1 cellular context compared by ENCODE assay signal in the genomic region with DNA sequence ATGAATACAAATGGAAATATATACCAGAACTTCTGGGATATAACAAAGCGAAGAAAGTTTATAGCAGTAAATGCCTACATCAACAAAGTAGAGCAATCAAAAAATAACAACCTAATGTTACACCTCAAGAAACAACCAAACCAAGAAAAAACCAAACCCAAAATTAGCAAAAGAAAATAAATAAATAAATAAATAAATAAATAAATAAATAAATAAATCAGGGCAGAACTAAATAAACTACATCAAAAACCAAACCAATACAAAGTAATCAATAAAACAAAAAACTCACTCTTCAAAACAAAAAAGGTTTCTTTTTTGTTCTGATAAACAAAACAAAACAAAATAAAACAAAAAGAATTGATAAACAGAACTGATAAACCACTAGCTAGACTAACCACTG.
TF ChIP-seq lines count a peak whose summit lies in the region.

No MANE protein-coding gene starts in this region.

TF ChIP-seq in HEK293, 187 proteins besides CTCF, POLR2A, EP300 and RAD21 (continued from another document and continues in another):
- TF ChIP-seq ZNF341 (tag by site-specific recombination; IDR thresholded peaks at IDR 0.05; ENCODE audit: low read depth) (peak; percentile 61), ZNF610 (tag by site-specific recombination; IDR thresholded peaks at IDR 0.05; ENCODE audit: borderline replicate concordance) (0 out of 2 replicates have a peak, but pooled peaks have one; percentile 33), ZNF623 (tag by site-specific recombination; IDR thresholded peaks at IDR 0.05) (peak; percentile 89), ZNF37A (tag by site-specific recombination; IDR thresholded peaks at IDR 0.05) (no peak), ZFP37 (tag by site-specific recombination; IDR thresholded peaks at IDR 0.05) (peak; percentile 92), ZNF223 (tag by site-specific recombination; IDR thresholded peaks at IDR 0.05) (peak; percentile 75; the same call in 1 of the 2 replicates), ZSCAN23 (tag by site-specific recombination; IDR thresholded peaks at IDR 0.05) (no peak), ZBTB21 (tag by site-specific recombination; IDR thresholded peaks at IDR 0.05) (peak; percentile 59; the same call in 1 of the 2 replicates), ZNF544 (tag by site-specific recombination; IDR thresholded peaks at IDR 0.05) (no peak), ZNF354C (tag by site-specific recombination; IDR thresholded peaks at IDR 0.05; ENCODE audit: borderline replicate concordance, low read depth) (peak; percentile 99), ZNF560 (tag by site-specific recombination; IDR thresholded peaks at IDR 0.05; ENCODE audit: borderline replicate concordance) (peak; percentile 97), YY2 (tag by site-specific recombination; IDR thresholded peaks at IDR 0.05) (no peak), ZBTB1 (tag by site-specific recombination; IDR thresholded peaks at IDR 0.05) (peak; percentile 86; the same call in 1 of the 2 replicates), ZNF266 (tag by site-specific recombination; IDR thresholded peaks at IDR 0.05; ENCODE audit: low read depth) (peak; percentile 98), ZNF19 (tag by site-specific recombination; IDR thresholded peaks at IDR 0.05; ENCODE audit: low read depth) (peak; percentile 90; the same call in 1 of the 2 replicates), ZNF16 (tag by site-specific recombination; IDR thresholded peaks at IDR 0.05; ENCODE audit: low read depth) (peak; percentile 18; the same call in 1 of the 2 replicates), ZNF561 (tag by site-specific recombination; IDR thresholded peaks at IDR 0.05; ENCODE audit: borderline replicate concordance) (no peak), SP3 (tag by site-specific recombination; IDR thresholded peaks at IDR 0.05) (peak; percentile 37; the same call in 1 of the 2 replicates), ZNF155 (tag by site-specific recombination; IDR thresholded peaks at IDR 0.05) (no peak), BCL11A (tag by site-specific recombination; IDR thresholded peaks at IDR 0.05; ENCODE audit: low read depth) (0 out of 2 replicates have a peak, but pooled peaks have one; percentile 55), ZNF791 (tag by site-specific recombination; IDR thresholded peaks at IDR 0.05) (peak; percentile 90; the same call in 1 of the 2 replicates), ZNF670 (tag by site-specific recombination; IDR thresholded peaks at IDR 0.05; ENCODE audit: low read depth) (0 out of 2 replicates have a peak, but pooled peaks have one; percentile 79), OSR2 (tag by site-specific recombination; IDR thresholded peaks at IDR 0.05) (no peak; the same call in 1 of the 2 replicates), ZNF558 (tag by site-specific recombination; IDR thresholded peaks at IDR 0.05) (peak; percentile 86), ZNF302 (tag by site-specific recombination; IDR thresholded peaks at IDR 0.05; ENCODE audit: low read depth) (0 out of 2 replicates have a peak, but pooled peaks have one; percentile 73), ZNF707 (tag by site-specific recombination; IDR thresholded peaks at IDR 0.05) (no peak), ZNF510 (tag by site-specific recombination; IDR thresholded peaks at IDR 0.05; ENCODE audit: insufficient replicate concordance) (peak; percentile 97), ZNF501 (tag by site-specific recombination; IDR thresholded peaks at IDR 0.05) (peak; percentile 96), ZNF391 (tag by site-specific recombination; IDR thresholded peaks at IDR 0.05; ENCODE audit: borderline replicate concordance, low read depth) (no peak), ZNF654 (tag by site-specific recombination; IDR thresholded peaks at IDR 0.05; ENCODE audit: low read depth) (peak; percentile 68), GLI2 (tag by site-specific recombination; IDR thresholded peaks at IDR 0.05; ENCODE audit: borderline replicate concordance, low read depth) (peak; percentile 84; the same call in 1 of the 2 replicates), ZNF404 (tag by site-specific recombination; IDR thresholded peaks at IDR 0.05) (peak; percentile 97)
- TF ChIP-seq, protein P1, sequence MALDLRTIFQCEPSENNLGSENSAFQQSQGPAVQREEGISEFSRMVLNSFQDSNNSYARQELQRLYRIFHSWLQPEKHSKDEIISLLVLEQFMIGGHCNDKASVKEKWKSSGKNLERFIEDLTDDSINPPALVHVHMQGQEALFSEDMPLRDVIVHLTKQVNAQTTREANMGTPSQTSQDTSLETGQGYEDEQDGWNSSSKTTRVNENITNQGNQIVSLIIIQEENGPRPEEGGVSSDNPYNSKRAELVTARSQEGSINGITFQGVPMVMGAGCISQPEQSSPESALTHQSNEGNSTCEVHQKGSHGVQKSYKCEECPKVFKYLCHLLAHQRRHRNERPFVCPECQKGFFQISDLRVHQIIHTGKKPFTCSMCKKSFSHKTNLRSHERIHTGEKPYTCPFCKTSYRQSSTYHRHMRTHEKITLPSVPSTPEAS (tag by site-specific recombination; IDR thresholded peaks at IDR 0.05), result no peak
- TF ChIP-seq, protein P2, sequence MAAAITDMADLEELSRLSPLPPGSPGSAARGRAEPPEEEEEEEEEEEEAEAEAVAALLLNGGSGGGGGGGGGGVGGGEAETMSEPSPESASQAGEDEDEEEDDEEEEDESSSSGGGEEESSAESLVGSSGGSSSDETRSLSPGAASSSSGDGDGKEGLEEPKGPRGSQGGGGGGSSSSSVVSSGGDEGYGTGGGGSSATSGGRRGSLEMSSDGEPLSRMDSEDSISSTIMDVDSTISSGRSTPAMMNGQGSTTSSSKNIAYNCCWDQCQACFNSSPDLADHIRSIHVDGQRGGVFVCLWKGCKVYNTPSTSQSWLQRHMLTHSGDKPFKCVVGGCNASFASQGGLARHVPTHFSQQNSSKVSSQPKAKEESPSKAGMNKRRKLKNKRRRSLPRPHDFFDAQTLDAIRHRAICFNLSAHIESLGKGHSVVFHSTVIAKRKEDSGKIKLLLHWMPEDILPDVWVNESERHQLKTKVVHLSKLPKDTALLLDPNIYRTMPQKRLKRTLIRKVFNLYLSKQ (tag by site-specific recombination; IDR thresholded peaks at IDR 0.05; ENCODE audit: borderline replicate concordance), result peak; percentile 100
- TF ChIP-seq, protein P3, sequence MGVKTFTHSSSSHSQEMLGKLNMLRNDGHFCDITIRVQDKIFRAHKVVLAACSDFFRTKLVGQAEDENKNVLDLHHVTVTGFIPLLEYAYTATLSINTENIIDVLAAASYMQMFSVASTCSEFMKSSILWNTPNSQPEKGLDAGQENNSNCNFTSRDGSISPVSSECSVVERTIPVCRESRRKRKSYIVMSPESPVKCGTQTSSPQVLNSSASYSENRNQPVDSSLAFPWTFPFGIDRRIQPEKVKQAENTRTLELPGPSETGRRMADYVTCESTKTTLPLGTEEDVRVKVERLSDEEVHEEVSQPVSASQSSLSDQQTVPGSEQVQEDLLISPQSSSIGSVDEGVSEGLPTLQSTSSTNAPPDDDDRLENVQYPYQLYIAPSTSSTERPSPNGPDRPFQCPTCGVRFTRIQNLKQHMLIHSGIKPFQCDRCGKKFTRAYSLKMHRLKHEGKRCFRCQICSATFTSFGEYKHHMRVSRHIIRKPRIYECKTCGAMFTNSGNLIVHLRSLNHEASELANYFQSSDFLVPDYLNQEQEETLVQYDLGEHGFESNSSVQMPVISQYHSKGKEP (tag by site-specific recombination; IDR thresholded peaks at IDR 0.05), result no peak
- TF ChIP-seq, protein P4, sequence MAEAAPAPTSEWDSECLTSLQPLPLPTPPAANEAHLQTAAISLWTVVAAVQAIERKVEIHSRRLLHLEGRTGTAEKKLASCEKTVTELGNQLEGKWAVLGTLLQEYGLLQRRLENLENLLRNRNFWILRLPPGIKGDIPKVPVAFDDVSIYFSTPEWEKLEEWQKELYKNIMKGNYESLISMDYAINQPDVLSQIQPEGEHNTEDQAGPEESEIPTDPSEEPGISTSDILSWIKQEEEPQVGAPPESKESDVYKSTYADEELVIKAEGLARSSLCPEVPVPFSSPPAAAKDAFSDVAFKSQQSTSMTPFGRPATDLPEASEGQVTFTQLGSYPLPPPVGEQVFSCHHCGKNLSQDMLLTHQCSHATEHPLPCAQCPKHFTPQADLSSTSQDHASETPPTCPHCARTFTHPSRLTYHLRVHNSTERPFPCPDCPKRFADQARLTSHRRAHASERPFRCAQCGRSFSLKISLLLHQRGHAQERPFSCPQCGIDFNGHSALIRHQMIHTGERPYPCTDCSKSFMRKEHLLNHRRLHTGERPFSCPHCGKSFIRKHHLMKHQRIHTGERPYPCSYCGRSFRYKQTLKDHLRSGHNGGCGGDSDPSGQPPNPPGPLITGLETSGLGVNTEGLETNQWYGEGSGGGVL (tag by site-specific recombination; IDR thresholded peaks at IDR 0.05), result no peak
- TF ChIP-seq, protein P5, sequence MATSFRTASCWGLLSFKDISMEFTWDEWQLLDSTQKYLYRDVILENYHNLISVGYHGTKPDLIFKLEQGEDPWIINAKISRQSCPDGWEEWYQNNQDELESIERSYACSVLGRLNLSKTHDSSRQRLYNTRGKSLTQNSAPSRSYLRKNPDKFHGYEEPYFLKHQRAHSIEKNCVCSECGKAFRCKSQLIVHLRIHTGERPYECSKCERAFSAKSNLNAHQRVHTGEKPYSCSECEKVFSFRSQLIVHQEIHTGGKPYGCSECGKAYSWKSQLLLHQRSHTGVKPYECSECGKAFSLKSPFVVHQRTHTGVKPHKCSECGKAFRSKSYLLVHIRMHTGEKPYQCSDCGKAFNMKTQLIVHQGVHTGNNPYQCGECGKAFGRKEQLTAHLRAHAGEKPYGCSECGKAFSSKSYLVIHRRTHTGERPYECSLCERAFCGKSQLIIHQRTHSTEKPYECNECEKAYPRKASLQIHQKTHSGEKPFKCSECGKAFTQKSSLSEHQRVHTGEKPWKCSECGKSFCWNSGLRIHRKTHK (tag by site-specific recombination; IDR thresholded peaks at IDR 0.05), result no peak
- TF ChIP-seq, protein P6, sequence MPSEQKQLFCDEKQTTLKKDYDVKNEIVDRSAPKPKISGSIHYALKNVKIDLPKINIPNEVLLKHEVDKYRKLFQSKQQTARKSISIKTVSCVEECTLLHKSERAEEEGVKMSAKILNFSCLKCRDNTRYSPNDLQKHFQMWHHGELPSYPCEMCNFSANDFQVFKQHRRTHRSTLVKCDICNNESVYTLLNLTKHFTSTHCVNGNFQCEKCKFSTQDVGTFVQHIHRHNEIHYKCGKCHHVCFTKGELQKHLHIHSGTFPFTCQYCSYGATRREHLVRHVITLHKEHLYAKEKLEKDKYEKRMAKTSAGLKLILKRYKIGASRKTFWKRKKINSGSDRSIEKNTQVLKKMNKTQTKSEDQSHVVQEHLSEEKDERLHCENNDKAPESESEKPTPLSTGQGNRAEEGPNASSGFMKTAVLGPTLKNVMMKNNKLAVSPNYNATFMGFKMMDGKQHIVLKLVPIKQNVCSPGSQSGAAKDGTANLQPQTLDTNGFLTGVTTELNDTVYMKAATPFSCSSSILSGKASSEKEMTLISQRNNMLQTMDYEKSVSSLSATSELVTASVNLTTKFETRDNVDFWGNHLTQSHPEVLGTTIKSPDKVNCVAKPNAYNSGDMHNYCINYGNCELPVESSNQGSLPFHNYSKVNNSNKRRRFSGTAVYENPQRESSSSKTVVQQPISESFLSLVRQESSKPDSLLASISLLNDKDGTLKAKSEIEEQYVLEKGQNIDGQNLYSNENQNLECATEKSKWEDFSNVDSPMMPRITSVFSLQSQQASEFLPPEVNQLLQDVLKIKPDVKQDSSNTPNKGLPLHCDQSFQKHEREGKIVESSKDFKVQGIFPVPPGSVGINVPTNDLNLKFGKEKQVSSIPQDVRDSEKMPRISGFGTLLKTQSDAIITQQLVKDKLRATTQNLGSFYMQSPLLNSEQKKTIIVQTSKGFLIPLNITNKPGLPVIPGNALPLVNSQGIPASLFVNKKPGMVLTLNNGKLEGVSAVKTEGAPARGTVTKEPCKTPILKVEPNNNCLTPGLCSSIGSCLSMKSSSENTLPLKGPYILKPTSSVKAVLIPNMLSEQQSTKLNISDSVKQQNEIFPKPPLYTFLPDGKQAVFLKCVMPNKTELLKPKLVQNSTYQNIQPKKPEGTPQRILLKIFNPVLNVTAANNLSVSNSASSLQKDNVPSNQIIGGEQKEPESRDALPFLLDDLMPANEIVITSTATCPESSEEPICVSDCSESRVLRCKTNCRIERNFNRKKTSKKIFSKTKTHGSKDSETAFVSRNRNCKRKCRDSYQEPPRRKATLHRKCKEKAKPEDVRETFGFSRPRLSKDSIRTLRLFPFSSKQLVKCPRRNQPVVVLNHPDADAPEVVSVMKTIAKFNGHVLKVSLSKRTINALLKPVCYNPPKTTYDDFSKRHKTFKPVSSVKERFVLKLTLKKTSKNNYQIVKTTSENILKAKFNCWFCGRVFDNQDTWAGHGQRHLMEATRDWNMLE (tag by site-specific recombination; conservative IDR thresholded peaks at IDR 0.05; ENCODE audit: low read depth), result peak; percentile 99
- TF ChIP-seq, protein P7, sequence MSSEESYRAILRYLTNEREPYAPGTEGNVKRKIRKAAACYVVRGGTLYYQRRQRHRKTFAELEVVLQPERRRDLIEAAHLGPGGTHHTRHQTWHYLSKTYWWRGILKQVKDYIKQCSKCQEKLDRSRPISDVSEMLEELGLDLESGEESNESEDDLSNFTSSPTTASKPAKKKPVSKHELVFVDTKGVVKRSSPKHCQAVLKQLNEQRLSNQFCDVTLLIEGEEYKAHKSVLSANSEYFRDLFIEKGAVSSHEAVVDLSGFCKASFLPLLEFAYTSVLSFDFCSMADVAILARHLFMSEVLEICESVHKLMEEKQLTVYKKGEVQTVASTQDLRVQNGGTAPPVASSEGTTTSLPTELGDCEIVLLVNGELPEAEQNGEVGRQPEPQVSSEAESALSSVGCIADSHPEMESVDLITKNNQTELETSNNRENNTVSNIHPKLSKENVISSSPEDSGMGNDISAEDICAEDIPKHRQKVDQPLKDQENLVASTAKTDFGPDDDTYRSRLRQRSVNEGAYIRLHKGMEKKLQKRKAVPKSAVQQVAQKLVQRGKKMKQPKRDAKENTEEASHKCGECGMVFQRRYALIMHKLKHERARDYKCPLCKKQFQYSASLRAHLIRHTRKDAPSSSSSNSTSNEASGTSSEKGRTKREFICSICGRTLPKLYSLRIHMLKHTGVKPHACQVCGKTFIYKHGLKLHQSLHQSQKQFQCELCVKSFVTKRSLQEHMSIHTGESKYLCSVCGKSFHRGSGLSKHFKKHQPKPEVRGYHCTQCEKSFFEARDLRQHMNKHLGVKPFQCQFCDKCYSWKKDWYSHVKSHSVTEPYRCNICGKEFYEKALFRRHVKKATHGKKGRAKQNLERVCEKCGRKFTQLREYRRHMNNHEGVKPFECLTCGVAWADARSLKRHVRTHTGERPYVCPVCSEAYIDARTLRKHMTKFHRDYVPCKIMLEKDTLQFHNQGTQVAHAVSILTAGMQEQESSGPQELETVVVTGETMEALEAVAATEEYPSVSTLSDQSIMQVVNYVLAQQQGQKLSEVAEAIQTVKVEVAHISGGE (tag by site-specific recombination; conservative IDR thresholded peaks at IDR 0.05; ENCODE audit: low read depth), result peak; percentile 94
- TF ChIP-seq, protein P8, sequence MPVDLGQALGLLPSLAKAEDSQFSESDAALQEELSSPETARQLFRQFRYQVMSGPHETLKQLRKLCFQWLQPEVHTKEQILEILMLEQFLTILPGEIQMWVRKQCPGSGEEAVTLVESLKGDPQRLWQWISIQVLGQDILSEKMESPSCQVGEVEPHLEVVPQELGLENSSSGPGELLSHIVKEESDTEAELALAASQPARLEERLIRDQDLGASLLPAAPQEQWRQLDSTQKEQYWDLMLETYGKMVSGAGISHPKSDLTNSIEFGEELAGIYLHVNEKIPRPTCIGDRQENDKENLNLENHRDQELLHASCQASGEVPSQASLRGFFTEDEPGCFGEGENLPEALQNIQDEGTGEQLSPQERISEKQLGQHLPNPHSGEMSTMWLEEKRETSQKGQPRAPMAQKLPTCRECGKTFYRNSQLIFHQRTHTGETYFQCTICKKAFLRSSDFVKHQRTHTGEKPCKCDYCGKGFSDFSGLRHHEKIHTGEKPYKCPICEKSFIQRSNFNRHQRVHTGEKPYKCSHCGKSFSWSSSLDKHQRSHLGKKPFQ (tag by site-specific recombination; IDR thresholded peaks at IDR 0.05), result peak; percentile 66; the same call in 1 of the 2 replicates
